Comparison of ENCODE assay signal across 29 cellular contexts in genomic region chr10:17683541-17683940, GRCh38. TPM values are rescaled to one million over a fixed set of nuclear protein-coding genes. Genes with fewer than 3 reads are reported as not detected.
DNase-seq lines count a peak whose midpoint lies in the region; ATAC-seq, FAIRE-seq and TF ChIP-seq lines count a peak whose summit lies in the region.
"Had no signal": no experiment of that assay in that cellular context is flagged by ENCODE, and none has a peak within 500 bp of the region (broad histone marks: within the 10 kb centered on the region; RNA-seq: fewer than 3 reads in every experiment).

No MANE protein-coding gene starts in this region.

- no peaks in the 10 kb centered on the region for H4K20me1 ChIP-seq in PC-9 (ENCODE audit: insufficient read depth)
- no peaks in the 10 kb centered on the region for H4K20me1 ChIP-seq in GM12878 (ENCODE audit: control insufficient read depth, insufficient read depth)

- no peaks in the 10 kb centered on the region for H3F3A ChIP-seq in PC-9 (ENCODE audit: insufficient read depth, low read depth)

- H3K9me2 ChIP-seq in PC-9 (ENCODE audit: insufficient read depth), result no peaks in the 10 kb centered on the region

- H3K27me3 ChIP-seq in PC-9 (ENCODE audit: insufficient read depth, low read depth) (no peaks in the 10 kb centered on the region), GM12878 (replicated peaks in 1 of 2; ENCODE audit: control insufficient read depth in 2 of 2, insufficient read depth in 2 of 2, low read length in 1 of 2) (no peaks in the 10 kb centered on the region), vagina (no peaks in the 10 kb centered on the region)
- H3K27me3 ChIP-seq: esophagus muscularis mucosa, gastrocnemius medialis, sigmoid colon, uterus had no signal

- no peak for DNase-seq in T-helper 2 cell treated with Interferon-gamma antibody and Interleukin-4, amounts not matched to agents 5 μg/mL and 100 μg/mL, for 36 hours (ENCODE audit: low spot score)
- DNase-seq in T-helper 2 cell (no peak), PC-9 (no peak), GM12878 (ENCODE audit: low read depth, low spot score) (no peak), naive B cell (no peak), NCI-H146 treated with DMSO at 0.1 percent for 48 hours (lab: John Stamatoyannopoulos, UW; ENCODE audit: unreplicated experiment) (no peak), T-helper 9 cell (no peak), vagina (ENCODE audit: extremely low spot score in 2 of 2) (no peak)
- DNase-seq: activated CD4-positive, alpha-beta T cell treated with anti-CD3 and anti-CD28 coated beads, Interleukin-2, amount 50 U/mL, for 48 hours; activated naive CD4-positive, alpha-beta T cell; amygdala; gastrocnemius medialis; GOT3; immature natural killer cell; NCI-H1092; NCI-H187 treated with DMSO at 0.1 percent for 48 hours; NCI-H524 treated with DMSO at 0.1 percent for 48 hours; NK-92 treated with Interleukin-12 subunit alpha and Interleukin-12 subunit beta, amount 100 ng/mL, for 24 hours; SHP77 treated with DMSO at 0.1 percent for 48 hours; sigmoid colon; stimulated activated CD4-positive, alpha-beta T cell treated with anti-CD3 and anti-CD28 coated beads, Interleukin-4, amount 100 ng/mL, for 4 hours; stimulated activated naive CD4-positive, alpha-beta T cell; uterus had no signal

- H3K9ac ChIP-seq in GM12878 (ENCODE audit: control insufficient read depth, insufficient read depth, low read length), result no peak overlapping the region

- H2AFZ ChIP-seq in PC-9 (no peak overlapping the region), GM12878 (ENCODE audit: control insufficient read depth, low read depth, low read length) (no peak overlapping the region)

- ATAC-seq in GM12878 (no peak), naive B cell (ENCODE audit: low read depth in 2 of 2) (no peak)
- ATAC-seq: gastrocnemius medialis had no signal

- TF ChIP-seq EP300 in GM12878 (IDR thresholded peaks at IDR 0.05; ENCODE audit: borderline replicate concordance in 1 of 2, control insufficient read depth in 1 of 2, low read depth in 2 of 2, low read length in 2 of 2), result no peak

- in situ Hi-C loops in GM12878 (cut with MboI), result no loop called here

- no peaks in the 10 kb centered on the region for H3K27me3 Mint-ChIP-seq in T-helper 2 cell treated with Interferon-gamma antibody and Interleukin-4, amounts not matched to agents 5 μg/mL and 100 μg/mL, for 36 hours (ENCODE audit: low read depth)
- H3K27me3 Mint-ChIP-seq in naive B cell, result no peaks in the 10 kb centered on the region

- no peak overlapping the region for H3K4me3 Mint-ChIP-seq in T-helper 2 cell treated with Interferon-gamma antibody and Interleukin-4, amounts not matched to agents 5 μg/mL and 100 μg/mL, for 36 hours
- peak overlapping the region in 3 of 8 donors; percentile 3 to 17 (median 11) for H3K4me3 Mint-ChIP-seq in naive B cell
- H3K4me3 Mint-ChIP-seq: CD14-positive monocyte had no signal

- H3K27ac ChIP-seq in PC-9 (0 out of 2 replicates have a peak overlapping the region, but pooled peaks have one; percentile 23), GM12878 (ENCODE audit: control insufficient read depth, insufficient read depth) (peak overlapping the region; percentile 83), vagina (no peak overlapping the region)
- H3K27ac ChIP-seq: 22Rv1, esophagus muscularis mucosa, HL-60, uterus had no signal

- H3K9me3 Mint-ChIP-seq in T-helper 2 cell treated with Interferon-gamma antibody and Interleukin-4, amounts not matched to agents 5 μg/mL and 100 μg/mL, for 36 hours, result no peaks in the 10 kb centered on the region
- H3K9me3 Mint-ChIP-seq in naive B cell, result peaks cover 0 to 7% (median 2%) of the 10 kb centered on the region in 7 donors
- H3K9me3 Mint-ChIP-seq: immature natural killer cell had no signal

- H3K4me1 Mint-ChIP-seq in T-helper 2 cell treated with Interferon-gamma antibody and Interleukin-4, amounts not matched to agents 5 μg/mL and 100 μg/mL, for 36 hours (ENCODE audit: low read depth), result peaks cover 44% of the 10 kb centered on the region
- H3K4me1 Mint-ChIP-seq in naive B cell, result peaks cover 31 to 57% (median 41%) of the 10 kb centered on the region in 3 donors

- no TSS peak for BruUV-seq in PC-9 (replicated peaks; lab: Mats Ljungman, UMichigan)
- no TSS peak for BruUV-seq in GM12878 (replicated peaks; lab: Mats Ljungman, UMichigan)

- no peak for TF ChIP-seq RAD21 in GM12878 (IDR thresholded peaks at IDR 0.05; ENCODE audit: insufficient read depth, low read depth, low read length)

- H3K4me2 ChIP-seq in PC-9 (no peak overlapping the region), GM12878 (ENCODE audit: control insufficient read depth, insufficient read depth) (no peak overlapping the region; the same call in 1 of the 2 replicates)

- H3K36me3 ChIP-seq in PC-9 (ENCODE audit: low read depth) (no peaks in the 10 kb centered on the region), GM12878 (ENCODE audit: control insufficient read depth in 2 of 2, insufficient read depth in 2 of 2, low read length in 1 of 2) (peaks cover 0 to 5% of the 10 kb centered on the region in 2 experiments; a peak in 1 of 4 replicates), vagina (no peaks in the 10 kb centered on the region)
- H3K36me3 ChIP-seq: prostate gland, sigmoid colon, uterus had no signal

- CTCF ChIA-PET in PC-9 (lab: Charles Lee), result no interaction called here
- CTCF ChIA-PET in GM12878 (lab: Yijun Ruan, JAX), result no interaction called here

- H3K4me3 ChIP-seq in PC-9 (no peak overlapping the region), GM12878 (no peak overlapping the region), vagina (no peak overlapping the region)
- H3K4me3 ChIP-seq: esophagus muscularis mucosa, gastrocnemius medialis, prostate gland, sigmoid colon, uterus had no signal

- peaks cover 77% of the 10 kb centered on the region for H3K79me2 ChIP-seq in PC-9 (ENCODE audit: low read depth)
- H3K79me2 ChIP-seq in GM12878 (ENCODE audit: control insufficient read depth, insufficient read depth, low read length), result peaks cover 56% of the 10 kb centered on the region

- SMC1A ChIA-PET in GM12878 (lab: Charles Lee; ENCODE audit: uncharacterized antibody, unreplicated experiment), result interaction anchor here (0.6 to 2.5 kb wide), 6 partner anchors 9 to 36 kb away, joined by 3 to 12 read pairs (median 4); no protein-coding TSS in a partner anchor

- TF ChIP-seq CTCF in PC-9 (conservative IDR thresholded peaks at IDR 0.05) (no peak), GM12878 (IDR thresholded peaks at IDR 0.05 in 2 of 3, conservative IDR thresholded peaks at IDR 0.05 in 1 of 3; ENCODE audit: control insufficient read depth in 2 of 3, extremely low read depth in 1 of 3, insufficient read depth in 1 of 3, low read depth in 3 of 3, low read length in 3 of 3) (no peak), vagina (IDR thresholded peaks at IDR 0.05) (no peak)

- H3K27ac Mint-ChIP-seq in T-helper 2 cell treated with Interferon-gamma antibody and Interleukin-4, amounts not matched to agents 5 μg/mL and 100 μg/mL, for 36 hours, result peak overlapping the region; percentile 10
- H3K27ac Mint-ChIP-seq in naive B cell, result peak overlapping the region in 4 of 6 donors; percentile 13 to 93 (median 70)

- RAD21 ChIA-PET in GM12878 (lab: Charles Lee; ENCODE audit: unreplicated experiment), result interaction anchor here (0.6 to 2.5 kb wide), 2 partner anchors 39 to 719 kb away, joined by 3 to 14 read pairs; partner anchors contain the start of gene STAM

- POLR2A ChIA-PET in PC-9 (lab: Charles Lee; ENCODE audit: unreplicated experiment), result no interaction called here
- POLR2A ChIA-PET in GM12878 (lab: Charles Lee), result interaction anchor here (1.0 to 1.4 kb wide), 3 partner anchors 35 to 39 kb away, joined by 3 to 4 read pairs (median 3); no protein-coding TSS in a partner anchor

- intact Hi-C loops in PC-9 (cut with micrococcal nuclease; ENCODE audit: unreplicated experiment), result no loop called here
- intact Hi-C loops in GM12878 (cut with micrococcal nuclease; ENCODE audit: unreplicated experiment), result loop anchor here (10.0 kb wide), 1 partner anchor 971 kb away; the partner anchor contains the start of genes ARL5B and NSUN6
- intact Hi-C loops in vagina (cut with DNase I), result no loop called here

- no peak for TF ChIP-seq POLR2A in GM12878 (IDR thresholded peaks at IDR 0.05; ENCODE audit: low read depth, low read length)
- no peak for TF ChIP-seq POLR2A in vagina (IDR thresholded peaks at IDR 0.05)

- H3K9me3 ChIP-seq in PC-9 (ENCODE audit: insufficient read depth, low read depth) (no peaks in the 10 kb centered on the region), GM12878 (replicated peaks; ENCODE audit: control insufficient read depth, insufficient read depth, low read length) (peaks cover 3% of the 10 kb centered on the region), vagina (no peaks in the 10 kb centered on the region)
- H3K9me3 ChIP-seq: esophagus muscularis mucosa, gastrocnemius medialis, prostate gland, sigmoid colon, uterus had no signal

- no peak for FAIRE-seq in GM12878 (lab: Jason Lieb, UNC)
- FAIRE-seq: colon had no signal

- H3K36me3 Mint-ChIP-seq in T-helper 2 cell treated with Interferon-gamma antibody and Interleukin-4, amounts not matched to agents 5 μg/mL and 100 μg/mL, for 36 hours (ENCODE audit: low read depth), result peaks cover 24% of the 10 kb centered on the region
- H3K36me3 Mint-ChIP-seq in naive B cell, result peaks cover 0 to 15% of the 10 kb centered on the region in 2 donors

- H3K4me1 ChIP-seq in PC-9 (replicated peaks; ENCODE audit: insufficient read depth), result 0 out of 2 replicates have a peak, but pooled peaks cover 4% of the 10 kb centered on the region
- H3K4me1 ChIP-seq in GM12878 (ENCODE audit: control insufficient read depth, insufficient read depth, low read length), result peaks cover 12% of the 10 kb centered on the region
- no peaks in the 10 kb centered on the region for H3K4me1 ChIP-seq in vagina
- H3K4me1 ChIP-seq: prostate gland, uterus had no signal

RNA-seq across cellular contexts. Expression of gene STAM, which starts 39.6 kb away (rescaled TPM):
- total RNA-seq in PC-9 (2021) (37.0 and 38.8 TPM in 2 replicates), GM12878 (2014; rRNA removed) (11.1 and 11.5 TPM in 2 replicates), GM12878 (2014; rRNA removed; fragmentation: Illumina TruSeq; extraction: Trizol) (14.7 and 15.1 TPM in 2 replicates), GM12878 (2021) (11.3 and 14.2 TPM in 2 replicates), vagina (16.0 TPM)
- total RNA-seq in GM12878 (2013; cell fraction: nucleolus; rRNA removed), result 38.1 and 54.4 TPM in 2 replicates
- 4.3 TPM for polyA plus RNA-seq in GM12878 (2011; ENCODE audit: low read depth)
- polyA plus RNA-seq in GM12878 (2011; rRNA removed) (15.9 and 18.9 TPM in 2 replicates), GM12878 (2014; fragmentation: Illumina TruSeq; extraction: Trizol) (15.5 and 16.0 TPM in 2 replicates), GM12878 (2014; fragmentation: Nextera tagmentation; extraction: Ambion mirVana) (1 to 10 TPM; 8.8 to 9.6 TPM), GM12878 (2014; rRNA removed) (9.3 and 9.7 TPM in 2 replicates), GM12878 (2016; fragmentation: Nextera tagmentation; extraction: Ambion mirVana) (10 to 100 TPM; 14.6 to 15.8 TPM), naive B cell (ENCODE audit: low read depth in 6 of 6) (10 to 100 TPM in 1 of 6 donors, 1 to 10 TPM in 5; 4.4 to 12.5 (median 7.9) TPM)
- polyA plus RNA-seq in GM12878 (2011; cell fraction: cytosol; rRNA removed), result 10.7 and 12.0 TPM in 2 replicates
- 16.1 and 18.4 TPM in 2 replicates for polyA plus RNA-seq in GM12878 (2011; cell fraction: nucleus; rRNA removed)
- 6.6 and 7.8 TPM in 2 replicates for polyA plus RNA-seq in GM12878 (2012)
- 22.8 and 23.9 TPM in 2 replicates for polyA minus RNA-seq in GM12878 (2011; rRNA and poly(A)+ RNA removed)
- polyA minus RNA-seq in GM12878 (2011; cell fraction: cytosol; rRNA and poly(A)+ RNA removed), result 7.8 and 11.0 TPM in 2 replicates
- 40.3 and 44.4 TPM in 2 replicates for polyA minus RNA-seq in GM12878 (2011; cell fraction: nucleus; rRNA and poly(A)+ RNA removed)
